In the genomic region with DNA sequence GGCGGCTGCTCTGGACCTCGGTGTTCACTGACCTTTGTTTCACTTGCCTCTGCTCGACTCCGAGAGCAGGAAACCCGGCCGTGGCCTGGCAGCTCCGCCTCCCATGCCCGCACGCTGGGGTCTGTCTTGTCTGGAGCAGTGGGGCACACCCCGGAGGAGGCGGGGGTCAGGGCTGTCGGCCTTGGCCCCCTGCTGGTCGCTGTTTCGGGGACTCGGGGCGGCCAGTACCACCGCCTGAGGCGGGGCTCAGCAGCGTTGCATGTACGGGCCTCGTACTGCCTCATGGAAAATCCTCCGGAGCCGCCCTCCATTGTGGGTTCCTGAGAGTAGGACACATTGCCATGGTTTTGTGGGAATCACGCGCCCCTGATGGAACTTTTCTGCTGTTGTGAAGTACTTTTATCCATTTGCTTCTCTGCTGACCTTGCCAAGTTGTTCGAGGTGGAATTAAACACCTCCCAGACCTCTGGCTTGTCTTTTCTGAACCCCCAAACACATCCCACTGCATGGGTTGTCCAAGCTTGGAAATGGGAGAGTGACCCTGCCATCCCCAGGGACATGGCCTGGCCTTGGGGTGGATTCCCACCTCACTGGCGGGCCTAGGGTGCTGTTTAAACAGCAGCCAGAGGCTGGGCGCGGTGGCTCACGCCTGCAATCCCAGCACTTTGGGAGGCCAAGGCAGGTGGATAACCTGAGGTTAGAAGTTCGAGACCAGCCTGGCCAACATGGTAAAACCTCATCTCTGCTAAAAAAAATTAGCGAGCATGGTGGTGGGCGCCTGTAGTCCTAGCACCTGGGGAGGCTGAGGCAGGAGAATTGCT, we compare ENCODE assay signal across 1 cellular context.
TF ChIP-seq lines count a peak whose summit lies in the region.

No MANE protein-coding gene starts in this region.

TF ChIP-seq in HEK293T, 16 proteins besides CTCF, POLR2A, EP300 and RAD21 (continued from another document):
- TF ChIP-seq, protein P1, sequence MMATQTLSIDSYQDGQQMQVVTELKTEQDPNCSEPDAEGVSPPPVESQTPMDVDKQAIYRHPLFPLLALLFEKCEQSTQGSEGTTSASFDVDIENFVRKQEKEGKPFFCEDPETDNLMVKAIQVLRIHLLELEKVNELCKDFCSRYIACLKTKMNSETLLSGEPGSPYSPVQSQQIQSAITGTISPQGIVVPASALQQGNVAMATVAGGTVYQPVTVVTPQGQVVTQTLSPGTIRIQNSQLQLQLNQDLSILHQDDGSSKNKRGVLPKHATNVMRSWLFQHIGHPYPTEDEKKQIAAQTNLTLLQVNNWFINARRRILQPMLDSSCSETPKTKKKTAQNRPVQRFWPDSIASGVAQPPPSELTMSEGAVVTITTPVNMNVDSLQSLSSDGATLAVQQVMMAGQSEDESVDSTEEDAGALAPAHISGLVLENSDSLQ (IDR thresholded peaks at IDR 0.05), result no peak
- TF ChIP-seq HDGF (IDR thresholded peaks at IDR 0.05; ENCODE audit: borderline replicate concordance) (no peak), NFRKB (IDR thresholded peaks at IDR 0.05) (no peak), SUZ12 (IDR thresholded peaks at IDR 0.05) (no peak)
